ENCODE assay signal across 1 cellular context in genomic region chr15:78993931-78994530, GRCh38.
TF ChIP-seq lines count a peak whose summit lies in the region.

No MANE protein-coding gene starts in this region.

TF ChIP-seq in HepG2, 621 proteins besides CTCF, POLR2A, EP300 and RAD21 (continued from another document and continues in another):
- TF ChIP-seq, protein P1, sequence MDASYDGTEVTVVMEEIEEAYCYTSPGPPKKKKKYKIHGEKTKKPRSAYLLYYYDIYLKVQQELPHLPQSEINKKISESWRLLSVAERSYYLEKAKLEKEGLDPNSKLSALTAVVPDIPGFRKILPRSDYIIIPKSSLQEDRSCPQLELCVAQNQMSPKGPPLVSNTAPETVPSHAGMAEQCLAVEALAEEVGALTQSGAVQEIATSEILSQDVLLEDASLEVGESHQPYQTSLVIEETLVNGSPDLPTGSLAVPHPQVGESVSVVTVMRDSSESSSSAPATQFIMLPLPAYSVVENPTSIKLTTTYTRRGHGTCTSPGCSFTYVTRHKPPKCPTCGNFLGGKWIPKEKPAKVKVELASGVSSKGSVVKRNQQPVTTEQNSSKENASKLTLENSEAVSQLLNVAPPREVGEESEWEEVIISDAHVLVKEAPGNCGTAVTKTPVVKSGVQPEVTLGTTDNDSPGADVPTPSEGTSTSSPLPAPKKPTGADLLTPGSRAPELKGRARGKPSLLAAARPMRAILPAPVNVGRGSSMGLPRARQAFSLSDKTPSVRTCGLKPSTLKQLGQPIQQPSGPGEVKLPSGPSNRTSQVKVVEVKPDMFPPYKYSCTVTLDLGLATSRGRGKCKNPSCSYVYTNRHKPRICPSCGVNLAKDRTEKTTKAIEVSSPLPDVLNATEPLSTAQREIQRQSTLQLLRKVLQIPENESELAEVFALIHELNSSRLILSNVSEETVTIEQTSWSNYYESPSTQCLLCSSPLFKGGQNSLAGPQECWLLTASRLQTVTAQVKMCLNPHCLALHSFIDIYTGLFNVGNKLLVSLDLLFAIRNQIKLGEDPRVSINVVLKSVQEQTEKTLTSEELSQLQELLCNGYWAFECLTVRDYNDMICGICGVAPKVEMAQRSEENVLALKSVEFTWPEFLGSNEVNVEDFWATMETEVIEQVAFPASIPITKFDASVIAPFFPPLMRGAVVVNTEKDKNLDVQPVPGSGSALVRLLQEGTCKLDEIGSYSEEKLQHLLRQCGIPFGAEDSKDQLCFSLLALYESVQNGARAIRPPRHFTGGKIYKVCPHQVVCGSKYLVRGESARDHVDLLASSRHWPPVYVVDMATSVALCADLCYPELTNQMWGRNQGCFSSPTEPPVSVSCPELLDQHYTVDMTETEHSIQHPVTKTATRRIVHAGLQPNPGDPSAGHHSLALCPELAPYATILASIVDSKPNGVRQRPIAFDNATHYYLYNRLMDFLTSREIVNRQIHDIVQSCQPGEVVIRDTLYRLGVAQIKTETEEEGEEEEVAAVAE (CRISPR knock-in tag; IDR thresholded peaks at IDR 0.05; ENCODE audit: borderline replicate concordance) = peak; percentile 86; the same call in 1 of the 2 replicates
- TF ChIP-seq ZNF12 (CRISPR knock-in tag; IDR thresholded peaks at IDR 0.05) (0 out of 2 replicates have a peak, but pooled peaks have one; percentile 73), KDM3A (CRISPR knock-in tag; IDR thresholded peaks at IDR 0.05; ENCODE audit: low read depth) (peak; percentile 93), SKIL (CRISPR knock-in tag; IDR thresholded peaks at IDR 0.05; ENCODE audit: borderline replicate concordance) (peak; percentile 92), NFKB2 (CRISPR knock-in tag; IDR thresholded peaks at IDR 0.05; ENCODE audit: borderline replicate concordance) (peak; percentile 84; the same call in 1 of the 2 replicates), NFE2L2 (IDR thresholded peaks at IDR 0.05; ENCODE audit: low read length) (no peak), ARNT2 (CRISPR knock-in tag; IDR thresholded peaks at IDR 0.05; ENCODE audit: low read depth) (peak; percentile 95), DNMT3B (CRISPR knock-in tag; conservative IDR thresholded peaks at IDR 0.05) (no peak), ZNF780A (CRISPR knock-in tag; IDR thresholded peaks at IDR 0.05) (no peak), KLF6 (CRISPR knock-in tag; IDR thresholded peaks at IDR 0.05) (peak; percentile 58; the same call in 1 of the 2 replicates), ZSCAN29 (CRISPR knock-in tag; conservative IDR thresholded peaks at IDR 0.05) (peak; percentile 80; the same call in 1 of the 2 replicates), E2F2 (CRISPR knock-in tag; IDR thresholded peaks at IDR 0.05; ENCODE audit: borderline replicate concordance) (peak; percentile 65; the same call in 1 of the 2 replicates), ZNF776 (CRISPR knock-in tag; IDR thresholded peaks at IDR 0.05) (peak; percentile 43; the same call in 1 of the 2 replicates), ZNF674 (CRISPR knock-in tag; IDR thresholded peaks at IDR 0.05; ENCODE audit: low read depth) (no peak; the same call in 1 of the 2 replicates), ZNF614 (CRISPR knock-in tag; IDR thresholded peaks at IDR 0.05; ENCODE audit: borderline replicate concordance) (peak; percentile 96), TBL1XR1 (IDR thresholded peaks at IDR 0.05; ENCODE audit: borderline replicate concordance, low read length, partially characterized antibody) (peak; percentile 77), TBX2 (CRISPR knock-in tag; IDR thresholded peaks at IDR 0.05; ENCODE audit: borderline replicate concordance) (peak; percentile 98), MNT (IDR thresholded peaks at IDR 0.05) (peak; percentile 52), ZNF784 (CRISPR knock-in tag; IDR thresholded peaks at IDR 0.05; ENCODE audit: borderline replicate concordance) (peak; percentile 77; the same call in 1 of the 2 replicates), NONO (IDR thresholded peaks at IDR 0.05) (no peak), NONO (CRISPR knock-in tag; conservative IDR thresholded peaks at IDR 0.05) (peak; percentile 79; the same call in 1 of the 2 replicates), ZNF878 (CRISPR knock-in tag; IDR thresholded peaks at IDR 0.05) (peak; percentile 21; the same call in 1 of the 2 replicates), CBX5 (CRISPR knock-in tag; IDR thresholded peaks at IDR 0.05; ENCODE audit: borderline replicate concordance) (peak; percentile 73; the same call in 1 of the 2 replicates), ZNF33A (CRISPR knock-in tag; IDR thresholded peaks at IDR 0.05; ENCODE audit: borderline replicate concordance) (peak; percentile 91; the same call in 1 of the 2 replicates), NR2F6 (IDR thresholded peaks at IDR 0.05) (peak; percentile 98), NR2F6 (CRISPR knock-in tag; IDR thresholded peaks at IDR 0.05) (peak; percentile 97), GATAD1 (CRISPR knock-in tag; IDR thresholded peaks at IDR 0.05) (peak; percentile 74), ZNF597 (CRISPR knock-in tag; IDR thresholded peaks at IDR 0.05) (no peak), ELF3 (CRISPR knock-in tag; IDR thresholded peaks at IDR 0.05) (peak; percentile 100)
- TF ChIP-seq, protein P2, sequence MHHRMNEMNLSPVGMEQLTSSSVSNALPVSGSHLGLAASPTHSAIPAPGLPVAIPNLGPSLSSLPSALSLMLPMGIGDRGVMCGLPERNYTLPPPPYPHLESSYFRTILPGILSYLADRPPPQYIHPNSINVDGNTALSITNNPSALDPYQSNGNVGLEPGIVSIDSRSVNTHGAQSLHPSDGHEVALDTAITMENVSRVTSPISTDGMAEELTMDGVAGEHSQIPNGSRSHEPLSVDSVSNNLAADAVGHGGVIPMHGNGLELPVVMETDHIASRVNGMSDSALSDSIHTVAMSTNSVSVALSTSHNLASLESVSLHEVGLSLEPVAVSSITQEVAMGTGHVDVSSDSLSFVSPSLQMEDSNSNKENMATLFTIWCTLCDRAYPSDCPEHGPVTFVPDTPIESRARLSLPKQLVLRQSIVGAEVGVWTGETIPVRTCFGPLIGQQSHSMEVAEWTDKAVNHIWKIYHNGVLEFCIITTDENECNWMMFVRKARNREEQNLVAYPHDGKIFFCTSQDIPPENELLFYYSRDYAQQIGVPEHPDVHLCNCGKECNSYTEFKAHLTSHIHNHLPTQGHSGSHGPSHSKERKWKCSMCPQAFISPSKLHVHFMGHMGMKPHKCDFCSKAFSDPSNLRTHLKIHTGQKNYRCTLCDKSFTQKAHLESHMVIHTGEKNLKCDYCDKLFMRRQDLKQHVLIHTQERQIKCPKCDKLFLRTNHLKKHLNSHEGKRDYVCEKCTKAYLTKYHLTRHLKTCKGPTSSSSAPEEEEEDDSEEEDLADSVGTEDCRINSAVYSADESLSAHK (CRISPR knock-in tag; IDR thresholded peaks at IDR 0.05; ENCODE audit: borderline replicate concordance) = no peak
- TF ChIP-seq, protein P3, sequence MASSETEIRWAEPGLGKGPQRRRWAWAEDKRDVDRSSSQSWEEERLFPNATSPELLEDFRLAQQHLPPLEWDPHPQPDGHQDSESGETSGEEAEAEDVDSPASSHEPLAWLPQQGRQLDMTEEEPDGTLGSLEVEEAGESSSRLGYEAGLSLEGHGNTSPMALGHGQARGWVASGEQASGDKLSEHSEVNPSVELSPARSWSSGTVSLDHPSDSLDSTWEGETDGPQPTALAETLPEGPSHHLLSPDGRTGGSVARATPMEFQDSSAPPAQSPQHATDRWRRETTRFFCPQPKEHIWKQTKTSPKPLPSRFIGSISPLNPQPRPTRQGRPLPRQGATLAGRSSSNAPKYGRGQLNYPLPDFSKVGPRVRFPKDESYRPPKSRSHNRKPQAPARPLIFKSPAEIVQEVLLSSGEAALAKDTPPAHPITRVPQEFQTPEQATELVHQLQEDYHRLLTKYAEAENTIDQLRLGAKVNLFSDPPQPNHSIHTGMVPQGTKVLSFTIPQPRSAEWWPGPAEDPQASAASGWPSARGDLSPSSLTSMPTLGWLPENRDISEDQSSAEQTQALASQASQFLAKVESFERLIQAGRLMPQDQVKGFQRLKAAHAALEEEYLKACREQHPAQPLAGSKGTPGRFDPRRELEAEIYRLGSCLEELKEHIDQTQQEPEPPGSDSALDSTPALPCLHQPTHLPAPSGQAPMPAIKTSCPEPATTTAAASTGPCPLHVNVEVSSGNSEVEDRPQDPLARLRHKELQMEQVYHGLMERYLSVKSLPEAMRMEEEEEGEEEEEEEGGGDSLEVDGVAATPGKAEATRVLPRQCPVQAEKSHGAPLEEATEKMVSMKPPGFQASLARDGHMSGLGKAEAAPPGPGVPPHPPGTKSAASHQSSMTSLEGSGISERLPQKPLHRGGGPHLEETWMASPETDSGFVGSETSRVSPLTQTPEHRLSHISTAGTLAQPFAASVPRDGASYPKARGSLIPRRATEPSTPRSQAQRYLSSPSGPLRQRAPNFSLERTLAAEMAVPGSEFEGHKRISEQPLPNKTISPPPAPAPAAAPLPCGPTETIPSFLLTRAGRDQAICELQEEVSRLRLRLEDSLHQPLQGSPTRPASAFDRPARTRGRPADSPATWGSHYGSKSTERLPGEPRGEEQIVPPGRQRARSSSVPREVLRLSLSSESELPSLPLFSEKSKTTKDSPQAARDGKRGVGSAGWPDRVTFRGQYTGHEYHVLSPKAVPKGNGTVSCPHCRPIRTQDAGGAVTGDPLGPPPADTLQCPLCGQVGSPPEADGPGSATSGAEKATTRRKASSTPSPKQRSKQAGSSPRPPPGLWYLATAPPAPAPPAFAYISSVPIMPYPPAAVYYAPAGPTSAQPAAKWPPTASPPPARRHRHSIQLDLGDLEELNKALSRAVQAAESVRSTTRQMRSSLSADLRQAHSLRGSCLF (CRISPR knock-in tag; IDR thresholded peaks at IDR 0.05; ENCODE audit: borderline replicate concordance) = peak; percentile 79; the same call in 1 of the 2 replicates
- TF ChIP-seq, protein P4, sequence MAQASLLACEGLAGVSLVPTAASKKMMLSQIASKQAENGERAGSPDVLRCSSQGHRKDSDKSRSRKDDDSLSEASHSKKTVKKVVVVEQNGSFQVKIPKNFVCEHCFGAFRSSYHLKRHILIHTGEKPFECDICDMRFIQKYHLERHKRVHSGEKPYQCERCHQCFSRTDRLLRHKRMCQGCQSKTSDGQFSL (CRISPR knock-in tag; IDR thresholded peaks at IDR 0.05) = peak; percentile 75
- TF ChIP-seq, protein P5, sequence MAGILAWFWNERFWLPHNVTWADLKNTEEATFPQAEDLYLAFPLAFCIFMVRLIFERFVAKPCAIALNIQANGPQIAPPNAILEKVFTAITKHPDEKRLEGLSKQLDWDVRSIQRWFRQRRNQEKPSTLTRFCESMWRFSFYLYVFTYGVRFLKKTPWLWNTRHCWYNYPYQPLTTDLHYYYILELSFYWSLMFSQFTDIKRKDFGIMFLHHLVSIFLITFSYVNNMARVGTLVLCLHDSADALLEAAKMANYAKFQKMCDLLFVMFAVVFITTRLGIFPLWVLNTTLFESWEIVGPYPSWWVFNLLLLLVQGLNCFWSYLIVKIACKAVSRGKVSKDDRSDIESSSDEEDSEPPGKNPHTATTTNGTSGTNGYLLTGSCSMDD (CRISPR knock-in tag; IDR thresholded peaks at IDR 0.05) = no peak
- TF ChIP-seq, protein P6, sequence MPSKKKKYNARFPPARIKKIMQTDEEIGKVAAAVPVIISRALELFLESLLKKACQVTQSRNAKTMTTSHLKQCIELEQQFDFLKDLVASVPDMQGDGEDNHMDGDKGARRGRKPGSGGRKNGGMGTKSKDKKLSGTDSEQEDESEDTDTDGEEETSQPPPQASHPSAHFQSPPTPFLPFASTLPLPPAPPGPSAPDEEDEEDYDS (CRISPR knock-in tag; IDR thresholded peaks at IDR 0.05) = 0 out of 2 replicates have a peak, but pooled peaks have one; percentile 33
